In genomic region chr5:154190652-154191304, GRCh38 we compare ENCODE assay signal across 1 cellular context.
A peak's percentile ranks its signal among the peaks of the same experiment; 100 is the strongest.
TF ChIP-seq lines count a peak whose summit lies in the region.

Gene GALNT10 (plus strand): TSS chr5:154190733. CDS start chr5:154190867, 134 bp downstream.

TF ChIP-seq in K562, 482 proteins besides CTCF, POLR2A, EP300 and RAD21 (continued from another document and continues in another):
- TF ChIP-seq ARID1B (IDR thresholded peaks at IDR 0.05), result no peak
- peak; percentile 48; the same call in 1 of the 2 replicates for TF ChIP-seq POLR2AphosphoS5 (IDR thresholded peaks at IDR 0.05; ENCODE audit: control insufficient read depth, insufficient read depth, low read depth, low read length)
- no peak for TF ChIP-seq CREB1 (IDR thresholded peaks at IDR 0.05)
- no peak for TF ChIP-seq CREB1 (CRISPR knock-in tag; IDR thresholded peaks at IDR 0.05)
- TF ChIP-seq SAP30 (IDR thresholded peaks at IDR 0.05; ENCODE audit: borderline replicate concordance, insufficient read depth, low read depth, low read length, poor library complexity, severe bottlenecking), result peak; percentile 39
- TF ChIP-seq HDGF (IDR thresholded peaks at IDR 0.05), result peak; percentile 56; the same call in 1 of the 2 replicates
- TF ChIP-seq ZNF431 (CRISPR knock-in tag; IDR thresholded peaks at IDR 0.05), result no peak
- TF ChIP-seq ZNF445 (CRISPR knock-in tag; IDR thresholded peaks at IDR 0.05; ENCODE audit: low read depth), result no peak
- TF ChIP-seq, protein P1, sequence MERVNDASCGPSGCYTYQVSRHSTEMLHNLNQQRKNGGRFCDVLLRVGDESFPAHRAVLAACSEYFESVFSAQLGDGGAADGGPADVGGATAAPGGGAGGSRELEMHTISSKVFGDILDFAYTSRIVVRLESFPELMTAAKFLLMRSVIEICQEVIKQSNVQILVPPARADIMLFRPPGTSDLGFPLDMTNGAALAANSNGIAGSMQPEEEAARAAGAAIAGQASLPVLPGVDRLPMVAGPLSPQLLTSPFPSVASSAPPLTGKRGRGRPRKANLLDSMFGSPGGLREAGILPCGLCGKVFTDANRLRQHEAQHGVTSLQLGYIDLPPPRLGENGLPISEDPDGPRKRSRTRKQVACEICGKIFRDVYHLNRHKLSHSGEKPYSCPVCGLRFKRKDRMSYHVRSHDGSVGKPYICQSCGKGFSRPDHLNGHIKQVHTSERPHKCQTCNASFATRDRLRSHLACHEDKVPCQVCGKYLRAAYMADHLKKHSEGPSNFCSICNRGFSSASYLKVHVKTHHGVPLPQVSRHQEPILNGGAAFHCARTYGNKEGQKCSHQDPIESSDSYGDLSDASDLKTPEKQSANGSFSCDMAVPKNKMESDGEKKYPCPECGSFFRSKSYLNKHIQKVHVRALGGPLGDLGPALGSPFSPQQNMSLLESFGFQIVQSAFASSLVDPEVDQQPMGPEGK (CRISPR knock-in tag; IDR thresholded peaks at IDR 0.05; ENCODE audit: borderline replicate concordance), result no peak
- TF ChIP-seq BCOR (IDR thresholded peaks at IDR 0.05), result peak; percentile 96
- TF ChIP-seq ZNF76 (CRISPR knock-in tag; IDR thresholded peaks at IDR 0.05; ENCODE audit: borderline replicate concordance), result no peak
- TF ChIP-seq MECOM (CRISPR knock-in tag; IDR thresholded peaks at IDR 0.05), result no peak
- no peak for TF ChIP-seq TEAD4 (IDR thresholded peaks at IDR 0.05; ENCODE audit: low read length)
- TF ChIP-seq TEAD4 (CRISPR knock-in tag; IDR thresholded peaks at IDR 0.05; ENCODE audit: borderline replicate concordance), result no peak
- TF ChIP-seq SRSF1 (IDR thresholded peaks at IDR 0.05; ENCODE audit: low read depth, low read length), result no peak
- TF ChIP-seq HDAC8 (tag; IDR thresholded peaks at IDR 0.05), result no peak
- peak in 1 of 2 experiments; percentile 87; a peak in 2 of 4 replicates for TF ChIP-seq ZNF639 (CRISPR knock-in tag; conservative IDR thresholded peaks at IDR 0.05 in 1 of 2, IDR thresholded peaks at IDR 0.05 in 1 of 2)
- peak in 1 of 2 experiments; percentile 48; a peak in 2 of 4 replicates for TF ChIP-seq NONO (IDR thresholded peaks at IDR 0.05; ENCODE audit: low read depth in 2 of 2, low read length in 1 of 2)
- TF ChIP-seq FOS (IDR thresholded peaks at IDR 0.05; ENCODE audit: extremely low read depth, insufficient read length), result no peak
- no peak for TF ChIP-seq ARNT (IDR thresholded peaks at IDR 0.05)
- no peak for TF ChIP-seq NR2C1 (IDR thresholded peaks at IDR 0.05)
- no peak for TF ChIP-seq NR2C1 (tag; IDR thresholded peaks at IDR 0.05)
- TF ChIP-seq ZNF668 (CRISPR knock-in tag; IDR thresholded peaks at IDR 0.05), result no peak
- TF ChIP-seq, protein P2, sequence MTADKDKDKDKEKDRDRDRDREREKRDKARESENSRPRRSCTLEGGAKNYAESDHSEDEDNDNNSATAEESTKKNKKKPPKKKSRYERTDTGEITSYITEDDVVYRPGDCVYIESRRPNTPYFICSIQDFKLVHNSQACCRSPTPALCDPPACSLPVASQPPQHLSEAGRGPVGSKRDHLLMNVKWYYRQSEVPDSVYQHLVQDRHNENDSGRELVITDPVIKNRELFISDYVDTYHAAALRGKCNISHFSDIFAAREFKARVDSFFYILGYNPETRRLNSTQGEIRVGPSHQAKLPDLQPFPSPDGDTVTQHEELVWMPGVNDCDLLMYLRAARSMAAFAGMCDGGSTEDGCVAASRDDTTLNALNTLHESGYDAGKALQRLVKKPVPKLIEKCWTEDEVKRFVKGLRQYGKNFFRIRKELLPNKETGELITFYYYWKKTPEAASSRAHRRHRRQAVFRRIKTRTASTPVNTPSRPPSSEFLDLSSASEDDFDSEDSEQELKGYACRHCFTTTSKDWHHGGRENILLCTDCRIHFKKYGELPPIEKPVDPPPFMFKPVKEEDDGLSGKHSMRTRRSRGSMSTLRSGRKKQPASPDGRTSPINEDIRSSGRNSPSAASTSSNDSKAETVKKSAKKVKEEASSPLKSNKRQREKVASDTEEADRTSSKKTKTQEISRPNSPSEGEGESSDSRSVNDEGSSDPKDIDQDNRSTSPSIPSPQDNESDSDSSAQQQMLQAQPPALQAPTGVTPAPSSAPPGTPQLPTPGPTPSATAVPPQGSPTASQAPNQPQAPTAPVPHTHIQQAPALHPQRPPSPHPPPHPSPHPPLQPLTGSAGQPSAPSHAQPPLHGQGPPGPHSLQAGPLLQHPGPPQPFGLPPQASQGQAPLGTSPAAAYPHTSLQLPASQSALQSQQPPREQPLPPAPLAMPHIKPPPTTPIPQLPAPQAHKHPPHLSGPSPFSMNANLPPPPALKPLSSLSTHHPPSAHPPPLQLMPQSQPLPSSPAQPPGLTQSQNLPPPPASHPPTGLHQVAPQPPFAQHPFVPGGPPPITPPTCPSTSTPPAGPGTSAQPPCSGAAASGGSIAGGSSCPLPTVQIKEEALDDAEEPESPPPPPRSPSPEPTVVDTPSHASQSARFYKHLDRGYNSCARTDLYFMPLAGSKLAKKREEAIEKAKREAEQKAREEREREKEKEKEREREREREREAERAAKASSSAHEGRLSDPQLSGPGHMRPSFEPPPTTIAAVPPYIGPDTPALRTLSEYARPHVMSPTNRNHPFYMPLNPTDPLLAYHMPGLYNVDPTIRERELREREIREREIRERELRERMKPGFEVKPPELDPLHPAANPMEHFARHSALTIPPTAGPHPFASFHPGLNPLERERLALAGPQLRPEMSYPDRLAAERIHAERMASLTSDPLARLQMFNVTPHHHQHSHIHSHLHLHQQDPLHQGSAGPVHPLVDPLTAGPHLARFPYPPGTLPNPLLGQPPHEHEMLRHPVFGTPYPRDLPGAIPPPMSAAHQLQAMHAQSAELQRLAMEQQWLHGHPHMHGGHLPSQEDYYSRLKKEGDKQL (CRISPR knock-in tag; IDR thresholded peaks at IDR 0.05; ENCODE audit: borderline replicate concordance), result no peak
- TF ChIP-seq BRF1 (IDR thresholded peaks at IDR 0.05; ENCODE audit: borderline replicate concordance, extremely low read depth, insufficient read length), result no peak
- TF ChIP-seq, protein P3, sequence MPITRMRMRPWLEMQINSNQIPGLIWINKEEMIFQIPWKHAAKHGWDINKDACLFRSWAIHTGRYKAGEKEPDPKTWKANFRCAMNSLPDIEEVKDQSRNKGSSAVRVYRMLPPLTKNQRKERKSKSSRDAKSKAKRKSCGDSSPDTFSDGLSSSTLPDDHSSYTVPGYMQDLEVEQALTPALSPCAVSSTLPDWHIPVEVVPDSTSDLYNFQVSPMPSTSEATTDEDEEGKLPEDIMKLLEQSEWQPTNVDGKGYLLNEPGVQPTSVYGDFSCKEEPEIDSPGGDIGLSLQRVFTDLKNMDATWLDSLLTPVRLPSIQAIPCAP (CRISPR knock-in tag; IDR thresholded peaks at IDR 0.05; ENCODE audit: borderline replicate concordance), result no peak
- TF ChIP-seq NCOA4 (IDR thresholded peaks at IDR 0.05; ENCODE audit: partially characterized antibody), result no peak
- 0 out of 2 replicates have a peak, but pooled peaks have one; percentile 14 for TF ChIP-seq EGR1 (conservative IDR thresholded peaks at IDR 0.05)
- TF ChIP-seq NR2F6 (CRISPR knock-in tag; IDR thresholded peaks at IDR 0.05), result no peak
- peak; percentile 61 for TF ChIP-seq HMGN3 (IDR thresholded peaks at IDR 0.05; ENCODE audit: borderline replicate concordance, extremely low read depth, insufficient read length, low read depth, low read length)
- no peak for TF ChIP-seq MED1 (CRISPR knock-in tag; IDR thresholded peaks at IDR 0.05; ENCODE audit: borderline replicate concordance)
- no peak for TF ChIP-seq ZNF644 (tag; IDR thresholded peaks at IDR 0.05; ENCODE audit: low read depth)
- TF ChIP-seq MBD1 (CRISPR knock-in tag; IDR thresholded peaks at IDR 0.05), result no peak
- peak; percentile 53 for TF ChIP-seq SP2 (IDR thresholded peaks at IDR 0.05; ENCODE audit: extremely low read depth, low read depth, low read length, poor library complexity, severe bottlenecking)
- no peak for TF ChIP-seq MTA1 (IDR thresholded peaks at IDR 0.05; ENCODE audit: borderline replicate concordance)
- TF ChIP-seq HCFC1 (IDR thresholded peaks at IDR 0.05; ENCODE audit: low read depth, low read length), result peak; percentile 59
- TF ChIP-seq, protein P4, sequence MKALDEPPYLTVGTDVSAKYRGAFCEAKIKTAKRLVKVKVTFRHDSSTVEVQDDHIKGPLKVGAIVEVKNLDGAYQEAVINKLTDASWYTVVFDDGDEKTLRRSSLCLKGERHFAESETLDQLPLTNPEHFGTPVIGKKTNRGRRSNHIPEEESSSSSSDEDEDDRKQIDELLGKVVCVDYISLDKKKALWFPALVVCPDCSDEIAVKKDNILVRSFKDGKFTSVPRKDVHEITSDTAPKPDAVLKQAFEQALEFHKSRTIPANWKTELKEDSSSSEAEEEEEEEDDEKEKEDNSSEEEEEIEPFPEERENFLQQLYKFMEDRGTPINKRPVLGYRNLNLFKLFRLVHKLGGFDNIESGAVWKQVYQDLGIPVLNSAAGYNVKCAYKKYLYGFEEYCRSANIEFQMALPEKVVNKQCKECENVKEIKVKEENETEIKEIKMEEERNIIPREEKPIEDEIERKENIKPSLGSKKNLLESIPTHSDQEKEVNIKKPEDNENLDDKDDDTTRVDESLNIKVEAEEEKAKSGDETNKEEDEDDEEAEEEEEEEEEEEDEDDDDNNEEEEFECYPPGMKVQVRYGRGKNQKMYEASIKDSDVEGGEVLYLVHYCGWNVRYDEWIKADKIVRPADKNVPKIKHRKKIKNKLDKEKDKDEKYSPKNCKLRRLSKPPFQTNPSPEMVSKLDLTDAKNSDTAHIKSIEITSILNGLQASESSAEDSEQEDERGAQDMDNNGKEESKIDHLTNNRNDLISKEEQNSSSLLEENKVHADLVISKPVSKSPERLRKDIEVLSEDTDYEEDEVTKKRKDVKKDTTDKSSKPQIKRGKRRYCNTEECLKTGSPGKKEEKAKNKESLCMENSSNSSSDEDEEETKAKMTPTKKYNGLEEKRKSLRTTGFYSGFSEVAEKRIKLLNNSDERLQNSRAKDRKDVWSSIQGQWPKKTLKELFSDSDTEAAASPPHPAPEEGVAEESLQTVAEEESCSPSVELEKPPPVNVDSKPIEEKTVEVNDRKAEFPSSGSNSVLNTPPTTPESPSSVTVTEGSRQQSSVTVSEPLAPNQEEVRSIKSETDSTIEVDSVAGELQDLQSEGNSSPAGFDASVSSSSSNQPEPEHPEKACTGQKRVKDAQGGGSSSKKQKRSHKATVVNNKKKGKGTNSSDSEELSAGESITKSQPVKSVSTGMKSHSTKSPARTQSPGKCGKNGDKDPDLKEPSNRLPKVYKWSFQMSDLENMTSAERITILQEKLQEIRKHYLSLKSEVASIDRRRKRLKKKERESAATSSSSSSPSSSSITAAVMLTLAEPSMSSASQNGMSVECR (CRISPR knock-in tag; IDR thresholded peaks at IDR 0.05), result no peak
- TF ChIP-seq CGGBP1 (CRISPR knock-in tag; IDR thresholded peaks at IDR 0.05), result no peak
- no peak for TF ChIP-seq TFE3 (CRISPR knock-in tag; IDR thresholded peaks at IDR 0.05)
- no peak for TF ChIP-seq FOXM1 (IDR thresholded peaks at IDR 0.05; ENCODE audit: low read depth)
- no peak for TF ChIP-seq FOXM1 (CRISPR knock-in tag; IDR thresholded peaks at IDR 0.05; ENCODE audit: low read depth)
- TF ChIP-seq ZC3H4 (CRISPR knock-in tag; IDR thresholded peaks at IDR 0.05; ENCODE audit: borderline replicate concordance), result no peak
- TF ChIP-seq, protein P5, sequence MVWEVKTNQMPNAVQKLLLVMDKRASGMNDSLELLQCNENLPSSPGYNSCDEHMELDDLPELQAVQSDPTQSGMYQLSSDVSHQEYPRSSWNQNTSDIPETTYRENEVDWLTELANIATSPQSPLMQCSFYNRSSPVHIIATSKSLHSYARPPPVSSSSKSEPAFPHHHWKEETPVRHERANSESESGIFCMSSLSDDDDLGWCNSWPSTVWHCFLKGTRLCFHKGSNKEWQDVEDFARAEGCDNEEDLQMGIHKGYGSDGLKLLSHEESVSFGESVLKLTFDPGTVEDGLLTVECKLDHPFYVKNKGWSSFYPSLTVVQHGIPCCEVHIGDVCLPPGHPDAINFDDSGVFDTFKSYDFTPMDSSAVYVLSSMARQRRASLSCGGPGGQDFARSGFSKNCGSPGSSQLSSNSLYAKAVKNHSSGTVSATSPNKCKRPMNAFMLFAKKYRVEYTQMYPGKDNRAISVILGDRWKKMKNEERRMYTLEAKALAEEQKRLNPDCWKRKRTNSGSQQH (CRISPR knock-in tag; IDR thresholded peaks at IDR 0.05), result no peak
- TF ChIP-seq NFXL1 (CRISPR knock-in tag; IDR thresholded peaks at IDR 0.05), result no peak
- TF ChIP-seq TFAM (CRISPR knock-in tag; conservative IDR thresholded peaks at IDR 0.05), result no peak
- peak; percentile 23 for TF ChIP-seq CXXC5 (CRISPR knock-in tag; IDR thresholded peaks at IDR 0.05)
- no peak for TF ChIP-seq ZNF146 (CRISPR knock-in tag; IDR thresholded peaks at IDR 0.05; ENCODE audit: unreplicated experiment)
- no peak for TF ChIP-seq CCAR2 (IDR thresholded peaks at IDR 0.05; ENCODE audit: low read depth, low read length)
- TF ChIP-seq TAL1 (IDR thresholded peaks at IDR 0.05), result no peak
